ENCODE assay signal across 5 cellular contexts in genomic region chr9:97996676-97997075, GRCh38. TPM values are rescaled to one million over a fixed set of nuclear protein-coding genes. Genes with fewer than 3 reads are reported as not detected.
"Had no signal": no experiment of that assay in that cellular context is flagged by ENCODE, and none has a peak within 500 bp of the region (broad histone marks: within the 10 kb centered on the region; RNA-seq: fewer than 3 reads in every experiment).

No MANE protein-coding gene starts in this region.

RNA-seq across cellular contexts. Expression of gene HEMGN, which starts 58.7 kb away (rescaled TPM):
- total RNA-seq: GM23338, H1, H9, HT-29, IMR-90 had no signal
- polyA plus RNA-seq: GM23338, H1, IMR-90 had no signal
